ENCODE assay signal across 22 cellular contexts in genomic region chr16:67828651-67829050, GRCh38.
"Had no signal": no experiment of that assay in that cellular context is flagged by ENCODE, and none has a peak within 500 bp of the region (broad histone marks: within the 10 kb centered on the region; RNA-seq: fewer than 3 reads in every experiment).

No MANE protein-coding gene starts in this region.

- DNase-seq: colonic mucosa; cortex of kidney; effector CD8-positive, alpha-beta T cell; erythroblast; esophagus squamous epithelium; foreskin fibroblast; foreskin melanocyte; gastrocnemius medialis; glutamatergic neuron; head of caudate nucleus; heart right ventricle; hippocampal formation; left cardiac atrium; left ventricle myocardium superior; lower lobe of right lung; mesenchymal stem cell; mucosa of descending colon; naive B cell had no signal

- H3K27me3 Mint-ChIP-seq: dendritic cell treated with granulocyte-macrophage colony-stimulating factor and Interleukin-4, amounts not matched to agents 40 ng/mL and 50 ng/mL, for 4 days; naive B cell had no signal

- H3K4me3 Mint-ChIP-seq: dendritic cell treated with granulocyte-macrophage colony-stimulating factor and Interleukin-4, amounts not matched to agents 40 ng/mL and 50 ng/mL, for 4 days; mesothelial cell of epicardium; naive B cell had no signal

- H3K9me3 Mint-ChIP-seq: dendritic cell treated with granulocyte-macrophage colony-stimulating factor and Interleukin-4, amounts not matched to agents 40 ng/mL and 50 ng/mL, for 4 days; mesothelial cell of epicardium; naive B cell had no signal

- ATAC-seq: esophagus mucosa, gastrocnemius medialis, heart right ventricle, left cardiac atrium, left lung, left ventricle myocardium superior, lower lobe of right lung, mucosa of descending colon had no signal

- H3K27ac Mint-ChIP-seq: dendritic cell treated with granulocyte-macrophage colony-stimulating factor and Interleukin-4, amounts not matched to agents 40 ng/mL and 50 ng/mL, for 4 days; mesothelial cell of epicardium had no signal

- H3K9me3 ChIP-seq: colonic mucosa, esophagus squamous epithelium, gastrocnemius medialis, heart right ventricle, left lung, lower lobe of right lung, mucosa of descending colon had no signal
